Comparison of ENCODE assay signal across 14 cellular contexts in the genomic region with DNA sequence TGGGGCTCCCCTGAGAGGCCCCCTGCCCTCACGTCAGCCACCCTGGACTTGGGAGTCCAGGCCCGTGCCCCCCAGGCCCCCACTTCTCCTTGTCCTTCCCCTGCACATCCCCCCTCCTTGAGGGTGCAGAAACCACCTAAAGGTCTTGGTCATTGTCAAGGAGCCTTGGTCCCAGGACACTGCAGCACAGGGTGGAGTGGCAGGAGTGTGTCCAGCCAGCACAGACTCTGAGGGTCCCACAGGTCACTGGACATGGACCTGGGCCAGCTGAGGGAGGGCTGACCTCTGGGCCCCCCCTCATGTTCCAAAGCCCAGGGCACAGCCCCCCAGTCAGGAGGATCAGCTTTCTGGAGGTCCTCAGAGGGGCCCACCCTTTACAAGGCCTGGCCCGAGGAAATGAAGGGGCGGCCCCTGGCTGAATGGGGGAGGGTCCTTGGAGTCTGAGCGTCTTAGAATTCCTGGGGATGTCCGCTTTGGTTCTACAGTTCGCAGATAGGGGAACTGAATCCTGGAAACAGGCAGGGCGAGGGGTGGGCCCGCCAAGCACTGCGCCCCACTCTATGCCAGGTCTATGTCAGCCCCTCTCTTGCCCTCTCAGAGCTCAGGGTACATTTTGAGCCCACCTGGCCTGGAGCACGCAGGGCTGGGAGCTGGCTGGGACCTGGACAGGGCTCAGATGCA. TPM values are rescaled to one million over a fixed set of nuclear protein-coding genes. Genes with fewer than 3 reads are reported as not detected.
DNase-seq lines count a peak whose midpoint lies in the region; ATAC-seq and TF ChIP-seq lines count a peak whose summit lies in the region.
"Had no signal": no experiment of that assay in that cellular context is flagged by ENCODE, and none has a peak within 500 bp of the region (broad histone marks: within the 10 kb centered on the region; RNA-seq: fewer than 3 reads in every experiment).

No MANE protein-coding gene starts in this region.

- peak overlapping the region; percentile 57 for H3K27ac Mint-ChIP-seq in activated CD8-positive, alpha-beta T cell treated with anti-CD3 and anti-CD28 coated beads for 36 hours
- no peak overlapping the region for H3K27ac Mint-ChIP-seq in activated CD8-positive, alpha-beta T cell treated with anti-CD3 and anti-CD28 coated beads, Interleukin-2, amount 10 ng/mL, durations not matched to agents 7 days and 5 days

- no peak overlapping the region for H2BK15ac ChIP-seq in mesendoderm (replicated peaks; ENCODE audit: low read depth)

- H3K27me3 ChIP-seq in mesendoderm (ENCODE audit: insufficient read depth, low read length, poor library complexity) (no peaks in the 10 kb centered on the region), thymus (ENCODE audit: control insufficient read depth, insufficient read depth) (no peaks in the 10 kb centered on the region)

- no peaks in the 10 kb centered on the region for H3K9me3 ChIP-seq in thymus (ENCODE audit: control insufficient read depth)
- H3K9me3 ChIP-seq: A549 had no signal

- H4K8ac ChIP-seq in mesendoderm (ENCODE audit: low read depth, low read length): no peak overlapping the region

- H3K23ac ChIP-seq in mesendoderm (ENCODE audit: low read length): no peak overlapping the region

- no CpG with 5 or more reads among the region's 11 CpGs for WGBS in mesendoderm (ENCODE audit: extremely low coverage, insufficient coverage, low lambda C conversion rate)
- WGBS in thymus: 95% methylated on average over 11 of the region's 11 CpGs

- no peak overlapping the region for H3K4ac ChIP-seq in mesendoderm (ENCODE audit: low read depth, low read length)

- H3K4me2 ChIP-seq in mesendoderm (ENCODE audit: low read length): no peak overlapping the region
- H3K4me2 ChIP-seq: A549 had no signal

- H3K56ac ChIP-seq in mesendoderm (ENCODE audit: low read length): peak overlapping the region; percentile 30

- H3K9ac ChIP-seq in mesendoderm (ENCODE audit: low read length): no peak overlapping the region

- H3K27me3 Mint-ChIP-seq in activated CD8-positive, alpha-beta T cell treated with anti-CD3 and anti-CD28 coated beads for 36 hours: no peaks in the 10 kb centered on the region
- H3K27me3 Mint-ChIP-seq in activated CD8-positive, alpha-beta T cell treated with anti-CD3 and anti-CD28 coated beads, Interleukin-2, amount 10 ng/mL, durations not matched to agents 7 days and 5 days (ENCODE audit: low read depth): no peaks in the 10 kb centered on the region

- no peak overlapping the region for H2BK120ac ChIP-seq in mesendoderm (ENCODE audit: low read depth, low read length)

- no peak overlapping the region for H3K18ac ChIP-seq in mesendoderm (ENCODE audit: low read length)

- no peak overlapping the region for H2AK5ac ChIP-seq in mesendoderm (ENCODE audit: low read length)

- CTCF ChIA-PET in activated CD8-positive, alpha-beta T cell treated with anti-CD3 and anti-CD28 coated beads for 36 hours (lab: Charles Lee): no interaction called here
- CTCF ChIA-PET in activated CD8-positive, alpha-beta T cell treated with anti-CD3 and anti-CD28 coated beads, Interleukin-2, amount 10 ng/mL, durations not matched to agents 7 days and 5 days (lab: Charles Lee): interaction anchor here (1.3 to 1.4 kb wide), 2 partner anchors 63 to 100 kb away, joined by 4 read pairs; no protein-coding TSS in a partner anchor

- H3K36me3 Mint-ChIP-seq in activated CD8-positive, alpha-beta T cell treated with anti-CD3 and anti-CD28 coated beads for 36 hours (ENCODE audit: low read depth): no peaks in the 10 kb centered on the region
- H3K36me3 Mint-ChIP-seq in activated CD8-positive, alpha-beta T cell treated with anti-CD3 and anti-CD28 coated beads, Interleukin-2, amount 10 ng/mL, durations not matched to agents 7 days and 5 days (ENCODE audit: low read depth): no peaks in the 10 kb centered on the region

- H3K4me1 ChIP-seq in mesendoderm (ENCODE audit: control insufficient read depth, low read depth, low read length): peaks cover 5% of the 10 kb centered on the region
- H3K4me1 ChIP-seq in thymus (ENCODE audit: control insufficient read depth, insufficient read depth, low read length): peaks cover 31% of the 10 kb centered on the region

- no peak for TF ChIP-seq CTCF in activated CD8-positive, alpha-beta T cell treated with anti-CD3 and anti-CD28 coated beads for 36 hours (IDR thresholded peaks at IDR 0.05)
- TF ChIP-seq CTCF in GM13977 (IDR thresholded peaks at IDR 0.05; ENCODE audit: extremely low read depth, insufficient read depth, missing control alignments): no peak

- no peaks in the 10 kb centered on the region for H3K36me3 ChIP-seq in mesendoderm (ENCODE audit: control insufficient read depth, insufficient read depth, low read length)
- H3K36me3 ChIP-seq in thymus (ENCODE audit: control insufficient read depth, insufficient read depth): no peaks in the 10 kb centered on the region

- no peak for ATAC-seq in activated CD8-positive, alpha-beta T cell treated with anti-CD3 and anti-CD28 coated beads for 36 hours
- no peak for ATAC-seq in activated CD8-positive, alpha-beta T cell treated with anti-CD3 and anti-CD28 coated beads, Interleukin-2, amount 10 ng/mL, durations not matched to agents 7 days and 5 days

- intact Hi-C loops in activated CD8-positive, alpha-beta T cell treated with anti-CD3 and anti-CD28 coated beads for 36 hours (cut with micrococcal nuclease): loop anchor here (5.0 to 10.0 kb wide), 2 partner anchors 64 to 236 kb away; no protein-coding TSS in a partner anchor

- H4K5ac ChIP-seq in mesendoderm (ENCODE audit: low read length): no peak overlapping the region

- H3K9me3 Mint-ChIP-seq in activated CD8-positive, alpha-beta T cell treated with anti-CD3 and anti-CD28 coated beads for 36 hours: no peaks in the 10 kb centered on the region
- no peaks in the 10 kb centered on the region for H3K9me3 Mint-ChIP-seq in activated CD8-positive, alpha-beta T cell treated with anti-CD3 and anti-CD28 coated beads, Interleukin-2, amount 10 ng/mL, durations not matched to agents 7 days and 5 days (ENCODE audit: insufficient read depth)
- H3K9me3 Mint-ChIP-seq: H9 had no signal

- H3K4me3 Mint-ChIP-seq in activated CD8-positive, alpha-beta T cell treated with anti-CD3 and anti-CD28 coated beads for 36 hours: no peak overlapping the region
- no peak overlapping the region for H3K4me3 Mint-ChIP-seq in activated CD8-positive, alpha-beta T cell treated with anti-CD3 and anti-CD28 coated beads, Interleukin-2, amount 10 ng/mL, durations not matched to agents 7 days and 5 days
- H3K4me3 Mint-ChIP-seq: H9 had no signal

- POLR2A ChIA-PET in activated CD8-positive, alpha-beta T cell treated with anti-CD3 and anti-CD28 coated beads for 36 hours (lab: Charles Lee): no interaction called here
- POLR2A ChIA-PET in activated CD8-positive, alpha-beta T cell treated with anti-CD3 and anti-CD28 coated beads, Interleukin-2, amount 10 ng/mL, durations not matched to agents 7 days and 5 days (lab: Charles Lee): interaction anchor here (1.0 kb wide), 1 partner anchor 60 kb away, joined by 3 read pairs; no protein-coding TSS in a partner anchor

- H3K27ac ChIP-seq in caudate nucleus (ENCODE audit: low read depth, low read length): peak overlapping the region; percentile 82
- H3K27ac ChIP-seq in mesendoderm (ENCODE audit: low read depth, low read length): no peak overlapping the region
- peak overlapping the region; percentile 3 for H3K27ac ChIP-seq in thymus (ENCODE audit: low read depth)

- in situ Hi-C loops in GM13977 (cut with MboI; ENCODE audit: low pct_unique_long_range_greater_than_20kb, low sequenced_read_pairs, unreplicated experiment): loop anchor here (10.0 kb wide), 1 partner anchor 194 kb away; no protein-coding TSS in a partner anchor

- DNase-seq in activated CD8-positive, alpha-beta T cell treated with anti-CD3 and anti-CD28 coated beads for 36 hours: no peak
- no peak for DNase-seq in activated CD8-positive, alpha-beta T cell treated with anti-CD3 and anti-CD28 coated beads, Interleukin-2, amount 10 ng/mL, durations not matched to agents 7 days and 5 days
- peak in 1 of 61 donors; percentile 39 for DNase-seq in caudate nucleus (lab: John Stamatoyannopoulos, UW)
- DNase-seq in mesendoderm: no peak
- DNase-seq in occipital lobe (lab: John Stamatoyannopoulos, UW): no peak
- DNase-seq in activated CD8-positive, alpha-beta memory T cell treated with anti-CD3 and anti-CD28 coated beads, Interleukin-2, amount 50 U/mL, for 48 hours: no peak
- DNase-seq in GM13977 (ENCODE audit: low spot score): no peak
- DNase-seq: activated naive CD4-positive, alpha-beta T cell treated with Interleukin-2 at 50 U/mL for 16 hours; H9; Kasumi-1; NCI-H187 treated with DMSO at 0.1 percent for 48 hours had no signal

- H3K79me1 ChIP-seq in mesendoderm (ENCODE audit: low read length): no peaks in the 10 kb centered on the region

- H3K4me3 ChIP-seq in mesendoderm (ENCODE audit: low read length): no peak overlapping the region
- H3K4me3 ChIP-seq in thymus (ENCODE audit: low read length): no peak overlapping the region
- H3K4me3 ChIP-seq: A549, skin epidermis had no signal

- no peak overlapping the region for H2BK5ac ChIP-seq in mesendoderm (ENCODE audit: low read length)

- peaks cover 30% of the 10 kb centered on the region for H3K4me1 Mint-ChIP-seq in activated CD8-positive, alpha-beta T cell treated with anti-CD3 and anti-CD28 coated beads for 36 hours (ENCODE audit: low read depth)
- H3K4me1 Mint-ChIP-seq in activated CD8-positive, alpha-beta T cell treated with anti-CD3 and anti-CD28 coated beads, Interleukin-2, amount 10 ng/mL, durations not matched to agents 7 days and 5 days (ENCODE audit: low read depth): peaks cover 40% of the 10 kb centered on the region

- H3K79me2 ChIP-seq in mesendoderm (ENCODE audit: control insufficient read depth, insufficient read depth, low read length): no peaks in the 10 kb centered on the region

RNA-seq across cellular contexts. Expression of a gene that starts 54.0 kb away (rescaled TPM):
- 1 to 10 TPM; 6.0 to 6.6 TPM for total RNA-seq in activated CD8-positive, alpha-beta T cell treated with anti-CD3 and anti-CD28 coated beads for 36 hours
- 10 to 100 TPM; 15.0 to 15.7 TPM for total RNA-seq in activated CD8-positive, alpha-beta T cell treated with anti-CD3 and anti-CD28 coated beads, Interleukin-2, amount 10 ng/mL, durations not matched to agents 7 days and 5 days
- 4.0 TPM for polyA plus RNA-seq in mesendoderm (2013, experiment 1 of 2)
- 3.9 TPM for polyA plus RNA-seq in mesendoderm (2013, experiment 2 of 2)
- polyA plus RNA-seq in thymus: 9.8 TPM
- total RNA-seq in occipital lobe: 5.6 TPM
